In the genomic region with DNA sequence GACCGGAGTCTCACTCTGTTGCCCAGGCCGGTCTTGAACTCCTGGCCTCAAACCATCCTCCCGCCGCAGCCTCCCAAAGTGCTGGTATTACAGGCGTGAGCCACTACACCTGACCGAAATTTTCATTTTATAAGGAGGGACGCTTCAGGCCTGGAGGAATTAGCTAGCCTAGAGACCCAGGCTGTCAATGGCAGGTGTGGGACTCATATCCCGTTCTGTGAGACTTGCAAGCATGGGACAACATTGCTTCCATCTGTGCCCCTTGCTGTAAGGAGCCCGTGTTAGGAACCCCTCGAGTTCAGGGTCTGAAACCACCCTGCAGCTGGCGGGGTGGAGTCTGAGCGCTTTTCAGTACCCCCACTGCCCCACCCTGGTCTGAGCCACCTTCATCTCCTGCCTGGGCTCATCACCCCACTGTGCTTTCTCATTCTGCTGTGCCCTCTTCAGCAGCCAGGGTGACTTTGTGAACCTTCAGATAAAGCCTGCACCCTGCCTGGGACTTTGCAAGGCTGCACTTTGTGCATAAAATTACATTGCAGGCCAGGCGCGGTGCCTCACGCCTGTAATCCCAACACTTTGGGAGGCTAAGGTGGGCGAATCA, we compare ENCODE assay signal across 1 cellular context.
TF ChIP-seq lines count a peak whose summit lies in the region.

No MANE protein-coding gene starts in this region.

TF ChIP-seq in neural cell, 6 proteins besides CTCF, POLR2A, EP300 and RAD21 (continued from another document):
- no peak for TF ChIP-seq EZH2 (IDR thresholded peaks at IDR 0.05; ENCODE audit: borderline replicate concordance, insufficient read depth, low read length, poor library complexity, severe bottlenecking)
- no peak for TF ChIP-seq SMC3 (conservative IDR thresholded peaks at IDR 0.05; ENCODE audit: poor library complexity)
